8 cellular contexts compared by ENCODE assay signal in the genomic region with DNA sequence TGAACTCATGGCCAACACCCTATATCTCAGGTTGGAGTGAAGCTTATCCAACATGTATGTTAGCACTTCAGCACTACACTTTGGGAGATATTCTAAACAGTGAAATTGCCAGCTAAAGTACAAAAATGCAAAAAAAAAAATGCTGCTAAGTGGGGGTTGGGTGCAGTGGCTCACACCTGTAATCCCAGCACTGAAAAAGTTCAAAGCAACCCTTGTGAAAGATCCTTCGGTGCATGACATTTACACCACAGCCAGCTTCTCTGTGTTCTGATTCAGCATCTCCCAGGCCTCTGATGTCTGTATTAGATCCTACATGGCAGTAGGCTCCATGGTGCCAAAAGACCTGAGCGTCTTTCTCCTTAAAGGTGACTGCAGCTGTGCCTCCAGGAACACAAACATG. TPM values are rescaled to one million over a fixed set of nuclear protein-coding genes. Genes with fewer than 3 reads are reported as not detected.
DNase-seq lines count a peak whose midpoint lies in the region; ATAC-seq and TF ChIP-seq lines count a peak whose summit lies in the region.
"Not testable (repeated sequence)": the region's sequence is repeated elsewhere in the genome, so short reads cannot be mapped to it uniquely, and the experiment has no call there.

No MANE protein-coding gene starts in this region.

- not testable (repeated sequence) for H3K27me3 Mint-ChIP-seq in dendritic cell treated with granulocyte-macrophage colony-stimulating factor and Interleukin-4, amounts not matched to agents 40 ng/mL and 50 ng/mL, for 4 days; stimulated activated naive B cell treated with anti-CD40 and anti-IgM and Interleukin-4, amounts not matched to agents 10 μg/mL and 1 μg/mL and 100 μg/mL, for 72 hours

- H3K79me2 ChIP-seq in OCI-LY3 (ENCODE audit: low read length) = peaks cover 96% of the 10 kb centered on the region

- not testable (repeated sequence) for H3K27ac ChIP-seq in OCI-LY3 (ENCODE audit: low read length)

- peaks cover 44% of the 10 kb centered on the region for H4K20me1 ChIP-seq in OCI-LY3 (ENCODE audit: insufficient read depth, low read length)

- not testable (repeated sequence) for H2AFZ ChIP-seq in OCI-LY3 (ENCODE audit: low read depth, low read length)

- not testable (repeated sequence) for H3K9ac ChIP-seq in OCI-LY3 (ENCODE audit: low read length)

- not testable (repeated sequence) for H3K4me3 Mint-ChIP-seq in dendritic cell treated with granulocyte-macrophage colony-stimulating factor and Interleukin-4, amounts not matched to agents 40 ng/mL and 50 ng/mL, for 4 days
- H3K4me3 Mint-ChIP-seq in stimulated activated naive B cell treated with anti-CD40 and anti-IgM and Interleukin-4, amounts not matched to agents 10 μg/mL and 1 μg/mL and 100 μg/mL, for 72 hours = peak overlapping the region; percentile 21 to 67

- TF ChIP-seq CTCF in GM12865 (IDR thresholded peaks at IDR 0.05; ENCODE audit: insufficient read depth, low read depth, low read length, missing control alignments); GM20000 (IDR thresholded peaks at IDR 0.05; ENCODE audit: extremely low read depth, missing control alignments); OCI-LY3 (IDR thresholded peaks at IDR 0.05; ENCODE audit: low read depth, low read length): not testable (repeated sequence)

- H3K4me2 ChIP-seq in OCI-LY3 (ENCODE audit: low read length) = peak overlapping the region; percentile 27

- peaks cover 34% of the 10 kb centered on the region for H3K4me1 Mint-ChIP-seq in dendritic cell treated with granulocyte-macrophage colony-stimulating factor and Interleukin-4, amounts not matched to agents 40 ng/mL and 50 ng/mL, for 4 days (ENCODE audit: low read depth)
- H3K4me1 Mint-ChIP-seq in stimulated activated naive B cell treated with anti-CD40 and anti-IgM and Interleukin-4, amounts not matched to agents 10 μg/mL and 1 μg/mL and 100 μg/mL, for 72 hours = peaks cover 28 to 47% of the 10 kb centered on the region in 2 donors

- DNase-seq in GM12865 (ENCODE audit: low read depth) (peak; percentile 71), GM20000 (ENCODE audit: low spot score) (peak; percentile 28)
- DNase-seq in Jurkat, Clone E6-1 (ENCODE audit: low read depth, low spot score) = peak; percentile 35
- not testable (repeated sequence) for DNase-seq in stimulated activated naive B cell treated with anti-CD40 and anti-IgM and Interleukin-4, amounts not matched to agents 10 μg/mL and 1 μg/mL and 100 μg/mL, for 72 hours

- H3K9me3 Mint-ChIP-seq in dendritic cell treated with granulocyte-macrophage colony-stimulating factor and Interleukin-4, amounts not matched to agents 40 ng/mL and 50 ng/mL, for 4 days; stimulated activated naive B cell treated with anti-CD40 and anti-IgM and Interleukin-4, amounts not matched to agents 10 μg/mL and 1 μg/mL and 100 μg/mL, for 72 hours: not testable (repeated sequence)

- H3K27ac Mint-ChIP-seq in dendritic cell treated with granulocyte-macrophage colony-stimulating factor and Interleukin-4, amounts not matched to agents 40 ng/mL and 50 ng/mL, for 4 days = peak overlapping the region; percentile 30
- H3K27ac Mint-ChIP-seq in stimulated activated naive B cell treated with anti-CD40 and anti-IgM and Interleukin-4, amounts not matched to agents 10 μg/mL and 1 μg/mL and 100 μg/mL, for 72 hours = not testable (repeated sequence)

- H3K4me1 ChIP-seq in OCI-LY3 (ENCODE audit: low read length) = peaks cover 59% of the 10 kb centered on the region

- H3K9me3 ChIP-seq in OCI-LY3 (ENCODE audit: insufficient read depth, low read length) = not testable (repeated sequence)

- ATAC-seq in GM18868 (IDR thresholded peaks at IDR 0.05; ENCODE audit: unreplicated experiment) = peak; percentile 16
- peak; percentile 19 for ATAC-seq in HG02852 (IDR thresholded peaks at IDR 0.05; ENCODE audit: unreplicated experiment)
- ATAC-seq in stimulated activated naive B cell treated with anti-CD40 and anti-IgM and Interleukin-4, amounts not matched to agents 10 μg/mL and 1 μg/mL and 100 μg/mL, for 72 hours (replicated peaks) = not testable (repeated sequence)

- H3K27me3 ChIP-seq in OCI-LY3 (ENCODE audit: low read depth, low read length) = not testable (repeated sequence)

- intact Hi-C loops in dendritic cell treated with granulocyte-macrophage colony-stimulating factor and Interleukin-4, amounts not matched to agents 40 ng/mL and 50 ng/mL, for 4 days (cut with micrococcal nuclease) = not testable (repeated sequence)

- H3K36me3 ChIP-seq in OCI-LY3 (replicated peaks; ENCODE audit: low read depth, low read length) = peaks cover 13% of the 10 kb centered on the region

- peaks cover 15% of the 10 kb centered on the region for H3K36me3 Mint-ChIP-seq in dendritic cell treated with granulocyte-macrophage colony-stimulating factor and Interleukin-4, amounts not matched to agents 40 ng/mL and 50 ng/mL, for 4 days (ENCODE audit: low read depth)
- peaks cover 34 to 39% of the 10 kb centered on the region in 2 donors for H3K36me3 Mint-ChIP-seq in stimulated activated naive B cell treated with anti-CD40 and anti-IgM and Interleukin-4, amounts not matched to agents 10 μg/mL and 1 μg/mL and 100 μg/mL, for 72 hours

- not testable (repeated sequence) for H3K4me3 ChIP-seq in GM12865 (ENCODE audit: low read depth, low read length); Jurkat, Clone E6-1 (ENCODE audit: low read length); OCI-LY3 (ENCODE audit: low read length)

RNA-seq across cellular contexts. Expression of gene MREG, which starts 4.1 kb away (rescaled TPM):
- 13.3 TPM for polyA plus RNA-seq in Jurkat, Clone E6-1 (2012; ENCODE audit: insufficient read depth, insufficient read length)
